Comparison of ENCODE assay signal across 1 cellular context in the genomic region with DNA sequence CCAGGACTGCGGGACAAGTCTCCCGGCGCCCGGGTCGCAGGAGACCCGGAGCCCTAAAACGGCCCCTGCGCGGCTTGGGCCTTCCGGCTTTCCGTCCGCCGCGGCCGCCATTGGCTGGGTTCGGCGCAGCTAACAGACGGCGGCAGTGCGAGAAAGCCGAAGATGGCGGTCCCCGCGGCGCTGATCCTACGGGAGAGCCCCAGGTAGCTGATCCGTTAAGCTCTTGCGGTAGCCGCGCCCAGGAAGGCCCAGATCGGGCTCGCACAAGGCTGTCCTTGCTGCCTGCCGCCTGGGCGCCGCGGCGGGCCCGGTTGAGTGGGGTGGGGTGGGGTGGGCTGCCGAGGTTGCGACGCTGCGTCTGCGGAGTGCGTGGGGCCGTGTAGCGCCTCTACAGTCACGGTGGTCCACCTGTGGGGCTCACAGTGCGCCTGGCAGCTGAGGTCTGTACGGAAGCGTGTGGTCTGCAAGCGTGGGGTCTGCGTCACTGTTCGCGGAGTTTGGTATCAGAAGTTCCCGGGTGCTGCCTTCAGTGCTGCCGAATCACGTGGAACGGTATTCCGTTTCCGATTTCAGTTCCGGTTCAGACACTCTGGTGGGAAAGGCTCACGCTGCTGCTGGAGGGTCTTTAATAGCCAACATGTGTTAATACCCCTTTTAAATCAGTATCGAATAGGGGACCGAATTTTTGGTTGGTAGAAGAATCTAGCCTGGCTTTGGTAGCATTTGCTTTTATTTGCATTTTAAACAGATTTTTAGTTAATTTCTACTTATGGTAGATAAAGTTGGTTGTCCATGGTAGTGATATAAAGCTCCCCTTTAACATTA.
TF ChIP-seq lines count a peak whose summit lies in the region.

TSS of gene COMMD10 (plus strand) at position 135 of the 825 bp plus-strand sequence.

TF ChIP-seq in HepG2, 621 proteins besides CTCF, POLR2A, EP300 and RAD21 (continued from another document and continues in another):
- no peak for TF ChIP-seq MLXIP (CRISPR knock-in tag; IDR thresholded peaks at IDR 0.05; ENCODE audit: borderline replicate concordance)
- no peak for TF ChIP-seq GPBP1L1 (CRISPR knock-in tag; IDR thresholded peaks at IDR 0.05)
- TF ChIP-seq ZNF232 (CRISPR knock-in tag; IDR thresholded peaks at IDR 0.05; ENCODE audit: borderline replicate concordance): peak; percentile 66; the same call in 1 of the 2 replicates
- TF ChIP-seq ATM (IDR thresholded peaks at IDR 0.05; ENCODE audit: borderline replicate concordance): no peak
- no peak for TF ChIP-seq ZNF776 (CRISPR knock-in tag; IDR thresholded peaks at IDR 0.05)
- TF ChIP-seq ETV6 (CRISPR knock-in tag; conservative IDR thresholded peaks at IDR 0.05): no peak
- no peak for TF ChIP-seq SIN3A (IDR thresholded peaks at IDR 0.05; ENCODE audit: borderline replicate concordance, low read depth, low read length)
- TF ChIP-seq HMGA1 (CRISPR knock-in tag; conservative IDR thresholded peaks at IDR 0.05): no peak
- TF ChIP-seq, protein P1, sequence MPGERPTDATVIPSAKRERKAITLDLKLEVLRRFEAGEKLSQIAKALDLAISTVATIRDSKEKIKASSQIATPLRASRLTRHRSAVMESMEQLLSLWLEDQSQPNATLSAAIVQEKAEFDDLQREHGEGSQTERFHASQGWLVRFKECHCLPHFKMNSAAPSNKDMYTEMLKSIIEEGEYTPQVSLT (CRISPR knock-in tag; IDR thresholded peaks at IDR 0.05; ENCODE audit: borderline replicate concordance, low read depth): no peak
- TF ChIP-seq, protein P2, sequence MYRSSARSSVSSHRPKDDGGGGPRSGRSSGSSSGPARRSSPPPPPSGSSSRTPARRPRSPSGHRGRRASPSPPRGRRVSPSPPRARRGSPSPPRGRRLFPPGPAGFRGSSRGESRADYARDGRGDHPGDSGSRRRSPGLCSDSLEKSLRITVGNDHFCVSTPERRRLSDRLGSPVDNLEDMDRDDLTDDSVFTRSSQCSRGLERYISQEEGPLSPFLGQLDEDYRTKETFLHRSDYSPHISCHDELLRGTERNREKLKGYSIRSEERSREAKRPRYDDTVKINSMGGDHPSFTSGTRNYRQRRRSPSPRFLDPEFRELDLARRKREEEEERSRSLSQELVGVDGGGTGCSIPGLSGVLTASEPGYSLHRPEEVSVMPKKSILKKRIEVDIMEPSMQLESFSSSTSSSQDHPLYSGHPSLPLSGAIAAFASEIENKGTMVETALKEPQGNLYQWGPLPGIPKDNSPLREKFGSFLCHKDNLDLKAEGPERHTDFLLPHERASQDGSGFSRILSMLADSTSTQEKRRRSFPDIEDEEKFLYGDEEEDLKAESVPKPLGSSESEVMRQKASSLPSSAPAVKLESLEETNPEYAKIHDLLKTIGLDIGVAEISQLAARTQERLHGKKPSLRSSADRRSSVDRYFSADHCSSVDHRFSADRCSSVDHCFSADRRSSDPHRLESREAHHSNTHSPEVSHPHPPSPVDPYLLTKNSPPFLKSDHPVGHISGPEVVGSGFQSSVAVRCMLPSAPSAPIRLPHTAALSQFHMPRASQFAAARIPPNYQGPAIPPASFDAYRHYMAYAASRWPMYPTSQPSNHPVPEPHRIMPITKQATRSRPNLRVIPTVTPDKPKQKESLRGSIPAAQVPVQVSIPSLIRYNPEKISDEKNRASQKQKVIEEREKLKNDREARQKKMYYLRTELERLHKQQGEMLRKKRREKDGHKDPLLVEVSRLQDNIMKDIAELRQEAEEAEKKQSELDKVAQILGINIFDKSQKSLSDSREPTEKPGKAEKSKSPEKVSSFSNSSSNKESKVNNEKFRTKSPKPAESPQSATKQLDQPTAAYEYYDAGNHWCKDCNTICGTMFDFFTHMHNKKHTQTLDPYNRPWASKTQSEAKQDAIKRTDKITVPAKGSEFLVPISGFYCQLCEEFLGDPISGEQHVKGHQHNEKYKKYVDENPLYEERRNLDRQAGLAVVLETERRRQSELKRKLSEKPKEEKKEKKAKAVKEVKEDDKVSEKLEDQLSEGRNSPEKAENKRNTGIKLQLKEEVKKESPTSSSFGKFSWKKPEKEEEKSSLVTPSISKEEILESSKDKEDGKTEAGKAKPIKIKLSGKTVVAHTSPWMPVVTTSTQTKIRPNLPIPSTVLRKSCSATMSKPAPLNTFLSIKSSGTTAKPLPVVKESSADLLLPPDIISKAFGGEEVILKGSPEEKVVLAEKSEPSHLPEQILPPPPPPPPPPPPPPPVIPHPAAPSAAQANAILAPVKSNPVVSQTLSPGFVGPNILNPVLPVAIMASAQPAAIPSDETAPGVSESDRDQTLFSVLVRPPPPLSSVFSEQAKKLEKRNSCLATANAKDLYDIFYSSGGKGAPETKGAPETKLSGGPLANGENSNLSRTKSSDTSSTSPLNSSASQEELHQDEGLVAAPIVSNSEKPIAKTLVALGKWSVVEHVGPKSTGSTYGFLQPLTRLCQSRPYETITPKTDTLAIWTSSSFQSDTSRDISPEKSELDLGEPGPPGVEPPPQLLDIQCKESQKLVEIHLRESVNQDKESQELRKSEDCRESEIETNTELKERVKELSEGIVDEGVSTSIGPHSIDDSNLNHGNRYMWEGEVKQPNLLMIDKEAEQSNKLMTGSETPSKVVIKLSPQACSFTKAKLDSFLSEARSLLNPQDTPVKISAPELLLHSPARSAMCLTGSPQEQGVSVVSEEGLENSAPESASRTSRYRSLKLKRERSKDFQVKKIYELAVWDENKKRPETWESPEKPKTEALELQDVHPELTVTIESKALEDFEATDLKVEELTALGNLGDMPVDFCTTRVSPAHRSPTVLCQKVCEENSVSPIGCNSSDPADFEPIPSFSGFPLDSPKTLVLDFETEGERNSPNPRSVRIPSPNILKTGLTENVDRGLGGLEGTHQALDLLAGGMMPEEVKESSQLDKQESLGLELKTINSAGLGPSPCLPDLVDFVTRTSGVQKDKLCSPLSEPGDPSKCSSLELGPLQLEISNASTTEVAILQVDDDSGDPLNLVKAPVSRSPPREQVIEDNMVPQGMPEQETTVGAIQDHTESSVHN (CRISPR knock-in tag; IDR thresholded peaks at IDR 0.05): no peak
- 0 out of 2 replicates have a peak, but pooled peaks have one; percentile 8 for TF ChIP-seq ZNF431 (CRISPR knock-in tag; IDR thresholded peaks at IDR 0.05; ENCODE audit: borderline replicate concordance, low read depth)
- TF ChIP-seq ZUFSP (CRISPR knock-in tag; IDR thresholded peaks at IDR 0.05; ENCODE audit: borderline replicate concordance): no peak
- no peak for TF ChIP-seq CBX1 (IDR thresholded peaks at IDR 0.05; ENCODE audit: low read depth)
- no peak; the same call in 1 of the 2 replicates for TF ChIP-seq ZNF331 (CRISPR knock-in tag; IDR thresholded peaks at IDR 0.05)
- TF ChIP-seq ELF4 (CRISPR knock-in tag; IDR thresholded peaks at IDR 0.05; ENCODE audit: borderline replicate concordance): peak; percentile 92
- TF ChIP-seq TBL1XR1 (IDR thresholded peaks at IDR 0.05; ENCODE audit: borderline replicate concordance, low read length, partially characterized antibody): no peak
- TF ChIP-seq, protein P3, sequence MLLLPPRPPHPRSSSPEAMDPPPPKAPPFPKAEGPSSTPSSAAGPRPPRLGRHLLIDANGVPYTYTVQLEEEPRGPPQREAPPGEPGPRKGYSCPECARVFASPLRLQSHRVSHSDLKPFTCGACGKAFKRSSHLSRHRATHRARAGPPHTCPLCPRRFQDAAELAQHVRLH (CRISPR knock-in tag; IDR thresholded peaks at IDR 0.05; ENCODE audit: borderline replicate concordance, low read depth): 0 out of 2 replicates have a peak, but pooled peaks have one; percentile 27
- TF ChIP-seq NFYB (CRISPR knock-in tag; IDR thresholded peaks at IDR 0.05): peak; percentile 74
- peak; percentile 45; the same call in 1 of the 2 replicates for TF ChIP-seq REL (CRISPR knock-in tag; conservative IDR thresholded peaks at IDR 0.05)
- no peak for TF ChIP-seq SIN3B (IDR thresholded peaks at IDR 0.05; ENCODE audit: low read length)
- no peak; the same call in 1 of the 2 replicates for TF ChIP-seq BCL6 (CRISPR knock-in tag; IDR thresholded peaks at IDR 0.05)
- peak; percentile 50; the same call in 1 of the 2 replicates for TF ChIP-seq ZC3H4 (CRISPR knock-in tag; IDR thresholded peaks at IDR 0.05; ENCODE audit: borderline replicate concordance)
- peak; percentile 62; the same call in 1 of the 2 replicates for TF ChIP-seq KLF6 (CRISPR knock-in tag; IDR thresholded peaks at IDR 0.05)
- TF ChIP-seq, protein P4, sequence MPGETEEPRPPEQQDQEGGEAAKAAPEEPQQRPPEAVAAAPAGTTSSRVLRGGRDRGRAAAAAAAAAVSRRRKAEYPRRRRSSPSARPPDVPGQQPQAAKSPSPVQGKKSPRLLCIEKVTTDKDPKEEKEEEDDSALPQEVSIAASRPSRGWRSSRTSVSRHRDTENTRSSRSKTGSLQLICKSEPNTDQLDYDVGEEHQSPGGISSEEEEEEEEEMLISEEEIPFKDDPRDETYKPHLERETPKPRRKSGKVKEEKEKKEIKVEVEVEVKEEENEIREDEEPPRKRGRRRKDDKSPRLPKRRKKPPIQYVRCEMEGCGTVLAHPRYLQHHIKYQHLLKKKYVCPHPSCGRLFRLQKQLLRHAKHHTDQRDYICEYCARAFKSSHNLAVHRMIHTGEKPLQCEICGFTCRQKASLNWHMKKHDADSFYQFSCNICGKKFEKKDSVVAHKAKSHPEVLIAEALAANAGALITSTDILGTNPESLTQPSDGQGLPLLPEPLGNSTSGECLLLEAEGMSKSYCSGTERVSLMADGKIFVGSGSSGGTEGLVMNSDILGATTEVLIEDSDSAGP (CRISPR knock-in tag; IDR thresholded peaks at IDR 0.05; ENCODE audit: borderline replicate concordance): peak; percentile 63; the same call in 1 of the 2 replicates
- no peak for TF ChIP-seq HNRNPK (IDR thresholded peaks at IDR 0.05; ENCODE audit: low read depth, low read length, poor library complexity, severe bottlenecking)
- TF ChIP-seq ZNF766 (CRISPR knock-in tag; IDR thresholded peaks at IDR 0.05; ENCODE audit: borderline replicate concordance): no peak
- 0 out of 2 replicates have a peak, but pooled peaks have one; percentile 56 for TF ChIP-seq ZNF432 (CRISPR knock-in tag; IDR thresholded peaks at IDR 0.05; ENCODE audit: borderline replicate concordance)
- no peak for TF ChIP-seq GRHL1 (CRISPR knock-in tag; conservative IDR thresholded peaks at IDR 0.05)
- no peak for TF ChIP-seq RBAK (CRISPR knock-in tag; IDR thresholded peaks at IDR 0.05)
- no peak for TF ChIP-seq MTF2 (CRISPR knock-in tag; IDR thresholded peaks at IDR 0.05; ENCODE audit: borderline replicate concordance)
